18 cellular contexts compared by ENCODE assay signal in genomic region chr22:26670459-26670858, GRCh38. TPM values are rescaled to one million over a fixed set of nuclear protein-coding genes. Genes with fewer than 3 reads are reported as not detected.
DNase-seq lines count a peak whose midpoint lies in the region; ATAC-seq, FAIRE-seq and TF ChIP-seq lines count a peak whose summit lies in the region.
"Had no signal": no experiment of that assay in that cellular context is flagged by ENCODE, and none has a peak within 500 bp of the region (broad histone marks: within the 10 kb centered on the region; RNA-seq: fewer than 3 reads in every experiment).

No MANE protein-coding gene starts in this region.

- no peak for TF ChIP-seq CTCF in GM23338 (conservative IDR thresholded peaks at IDR 0.05; ENCODE audit: low read depth in 2 of 2)

- peaks cover 0 to 2% (median 0%) of the 10 kb centered on the region in 7 donors for H3K9me3 Mint-ChIP-seq in CD4-positive, CD25-positive, alpha-beta regulatory T cell
- H3K9me3 Mint-ChIP-seq in GM23338: no peaks in the 10 kb centered on the region; the same call in 2 of the 3 replicates
- no peaks in the 10 kb centered on the region for H3K9me3 Mint-ChIP-seq in activated T-helper 17 cell treated with anti-CD3 and anti-CD28 coated beads, Interleukin-2, amount 50 U/mL, for 72 hours
- peaks cover 0 to 4% (median 0%) of the 10 kb centered on the region in 11 donors for H3K9me3 Mint-ChIP-seq in naive thymus-derived CD4-positive, alpha-beta T cell

- H3F3A ChIP-seq in GM23338 (replicated peaks; ENCODE audit: low read depth): peaks cover 63% of the 10 kb centered on the region

- H3K9me2 ChIP-seq in GM23338 (ENCODE audit: insufficient read depth): no peaks in the 10 kb centered on the region

- no peaks in the 10 kb centered on the region for H3K9me3 ChIP-seq in CD4-positive, CD25-positive, alpha-beta regulatory T cell (ENCODE audit: control insufficient read depth in 2 of 2, low read length in 2 of 2)
- no peaks in the 10 kb centered on the region for H3K9me3 ChIP-seq in naive thymus-derived CD4-positive, alpha-beta T cell (ENCODE audit: control insufficient read depth in 2 of 3, low read length in 3 of 3)
- H3K9me3 ChIP-seq: BE2C, vagina had no signal

- peaks cover 16 to 80% (median 48%) of the 10 kb centered on the region in 4 donors for H3K4me1 Mint-ChIP-seq in CD4-positive, CD25-positive, alpha-beta regulatory T cell
- peaks cover 65% of the 10 kb centered on the region for H3K4me1 Mint-ChIP-seq in GM23338
- H3K4me1 Mint-ChIP-seq in activated T-helper 17 cell treated with anti-CD3 and anti-CD28 coated beads, Interleukin-2, amount 50 U/mL, for 72 hours: peaks cover 50% of the 10 kb centered on the region
- H3K4me1 Mint-ChIP-seq in naive thymus-derived CD4-positive, alpha-beta T cell: peaks cover 48 to 76% (median 69%) of the 10 kb centered on the region in 7 donors

- no peak overlapping the region for H3K4me3 ChIP-seq in CD4-positive, CD25-positive, alpha-beta regulatory T cell (ENCODE audit: low read depth, low read length)
- no peak overlapping the region for H3K4me3 ChIP-seq in GM23338
- H3K4me3 ChIP-seq in naive thymus-derived CD4-positive, alpha-beta T cell (ENCODE audit: low read length): peak overlapping the region; percentile 63
- H3K4me3 ChIP-seq: vagina had no signal

- peaks cover 2% of the 10 kb centered on the region; the same call in 1 of the 2 replicates for H4K20me1 ChIP-seq in GM23338 (replicated peaks; ENCODE audit: insufficient read depth)

- no peak for ATAC-seq in CD4-positive, CD25-positive, alpha-beta regulatory T cell (ENCODE audit: low read depth in 2 of 2)
- no peak for ATAC-seq in GM23338
- ATAC-seq in activated T-helper 17 cell treated with anti-CD3 and anti-CD28 coated beads, Interleukin-2, amount 50 U/mL, for 72 hours (replicated peaks): no peak
- no peak for ATAC-seq in naive thymus-derived CD4-positive, alpha-beta T cell
- ATAC-seq in GM19324 (IDR thresholded peaks at IDR 0.05; ENCODE audit: low FRiP score, unreplicated experiment): no peak

- no peak for DNase-seq in CD4-positive, CD25-positive, alpha-beta regulatory T cell
- DNase-seq in GM23338 (ENCODE audit: low spot score) (no peak), HTR-8/SVneo (ENCODE audit: insufficient read length, low spot score) (no peak), NCI-H345 (lab: John Stamatoyannopoulos, UW) (no peak)
- DNase-seq in naive thymus-derived CD4-positive, alpha-beta T cell: no peak
- DNase-seq: activated CD4-positive, alpha-beta T cell treated with anti-CD3 and anti-CD28 coated beads, Interleukin-2, amount 50 U/mL, for 48 hours; BE2C; DMS79; GOT3; mammary epithelial cell; NCI-H1105; occipital lobe; Right ventricle myocardium superior; stimulated activated CD4-positive, alpha-beta T cell treated with anti-CD3 and anti-CD28 coated beads, Interleukin-4, amount 100 ng/mL, for 1 hour had no signal

- peaks cover 10% of the 10 kb centered on the region for H3K36me3 Mint-ChIP-seq in CD4-positive, CD25-positive, alpha-beta regulatory T cell
- H3K36me3 Mint-ChIP-seq in GM23338 (ENCODE audit: low read depth): peaks cover 50% of the 10 kb centered on the region
- peaks cover 44% of the 10 kb centered on the region for H3K36me3 Mint-ChIP-seq in activated T-helper 17 cell treated with anti-CD3 and anti-CD28 coated beads, Interleukin-2, amount 50 U/mL, for 72 hours (ENCODE audit: low read depth)
- peaks cover 0 to 37% (median 10%) of the 10 kb centered on the region in 5 donors for H3K36me3 Mint-ChIP-seq in naive thymus-derived CD4-positive, alpha-beta T cell

- CTCF ChIA-PET in naive thymus-derived CD4-positive, alpha-beta T cell (lab: Charles Lee): interaction anchor here (0.6 to 0.7 kb wide), 3 partner anchors 10 to 78 kb away, joined by 3 to 6 read pairs (median 3); no protein-coding TSS in a partner anchor

- peaks cover 9% of the 10 kb centered on the region for H3K36me3 ChIP-seq in CD4-positive, CD25-positive, alpha-beta regulatory T cell (ENCODE audit: control insufficient read depth, insufficient read depth, low read length)
- 0 out of 2 replicates have a peak, but pooled peaks cover 12% of the 10 kb centered on the region for H3K36me3 ChIP-seq in GM23338 (ENCODE audit: insufficient read depth)
- H3K36me3 ChIP-seq in naive thymus-derived CD4-positive, alpha-beta T cell (ENCODE audit: control insufficient read depth in 2 of 3, insufficient read depth in 3 of 3, low read length in 3 of 3): no peaks in the 10 kb centered on the region
- H3K36me3 ChIP-seq: BE2C, vagina had no signal

- peak overlapping the region; percentile 96 to 99 (median 98) for H3K4me3 Mint-ChIP-seq in CD4-positive, CD25-positive, alpha-beta regulatory T cell
- no peak overlapping the region; the same call in 2 of the 3 replicates for H3K4me3 Mint-ChIP-seq in GM23338
- peak overlapping the region; percentile 90 for H3K4me3 Mint-ChIP-seq in activated T-helper 17 cell treated with anti-CD3 and anti-CD28 coated beads, Interleukin-2, amount 50 U/mL, for 72 hours
- H3K4me3 Mint-ChIP-seq in naive thymus-derived CD4-positive, alpha-beta T cell: peak overlapping the region; percentile 56 to 97 (median 94)

- FAIRE-seq in HTR-8/SVneo (lab: Jason Lieb, UNC): no peak

- H3K27ac ChIP-seq in CD4-positive, CD25-positive, alpha-beta regulatory T cell (ENCODE audit: insufficient read depth, low read length, poor library complexity, severe bottlenecking): peak overlapping the region; percentile 98
- H3K27ac ChIP-seq in GM23338 (ENCODE audit: low read depth): no peak overlapping the region
- peak overlapping the region; percentile 93 for H3K27ac ChIP-seq in naive thymus-derived CD4-positive, alpha-beta T cell (ENCODE audit: low read depth, low read length)
- H3K27ac ChIP-seq: vagina had no signal

- POLR2A ChIA-PET in naive thymus-derived CD4-positive, alpha-beta T cell (lab: Charles Lee): interaction anchor here (0.6 to 3.5 kb wide), 4 partner anchors 10 to 159 kb away, joined by 4 to 26 read pairs (median 4); partner anchors contain the start of gene TFIP11

- intact Hi-C loops in naive thymus-derived CD4-positive, alpha-beta T cell (cut with micrococcal nuclease): loop anchor here (5.0 to 10.0 kb wide), 3 partner anchors 308 to 1774 kb away; no protein-coding TSS in a partner anchor

- no peak overlapping the region for H3K4me2 ChIP-seq in GM23338

- H3K27ac Mint-ChIP-seq in CD4-positive, CD25-positive, alpha-beta regulatory T cell: peak overlapping the region; percentile 99
- peak overlapping the region; percentile 79; the same call in 1 of the 2 replicates for H3K27ac Mint-ChIP-seq in GM23338
- peak overlapping the region; percentile 93 for H3K27ac Mint-ChIP-seq in activated T-helper 17 cell treated with anti-CD3 and anti-CD28 coated beads, Interleukin-2, amount 50 U/mL, for 72 hours
- peak overlapping the region; percentile 95 to 100 (median 99) for H3K27ac Mint-ChIP-seq in naive thymus-derived CD4-positive, alpha-beta T cell

- no peak overlapping the region for H2AFZ ChIP-seq in GM23338

- peaks cover 75% of the 10 kb centered on the region for H3K4me1 ChIP-seq in CD4-positive, CD25-positive, alpha-beta regulatory T cell (ENCODE audit: control insufficient read depth, insufficient read depth, low read length, poor library complexity, severe bottlenecking)
- peaks cover 27% of the 10 kb centered on the region for H3K4me1 ChIP-seq in GM23338 (ENCODE audit: insufficient read depth)
- peaks cover 51 to 55% of the 10 kb centered on the region in 2 donors for H3K4me1 ChIP-seq in naive thymus-derived CD4-positive, alpha-beta T cell (ENCODE audit: control insufficient read depth in 2 of 2, insufficient read depth in 2 of 2, low read length in 2 of 2)

- H3K27me3 Mint-ChIP-seq in CD4-positive, CD25-positive, alpha-beta regulatory T cell: no peaks in the 10 kb centered on the region
- H3K27me3 Mint-ChIP-seq in GM23338 (ENCODE audit: insufficient read depth, low read depth, poor library complexity): peaks cover 26% of the 10 kb centered on the region
- H3K27me3 Mint-ChIP-seq in activated T-helper 17 cell treated with anti-CD3 and anti-CD28 coated beads, Interleukin-2, amount 50 U/mL, for 72 hours: no peaks in the 10 kb centered on the region
- peaks cover 0 to 5% (median 0%) of the 10 kb centered on the region in 5 donors for H3K27me3 Mint-ChIP-seq in naive thymus-derived CD4-positive, alpha-beta T cell

- H3K27me3 ChIP-seq in CD4-positive, CD25-positive, alpha-beta regulatory T cell (ENCODE audit: control insufficient read depth, insufficient read depth, low read length): no peaks in the 10 kb centered on the region
- no peaks in the 10 kb centered on the region for H3K27me3 ChIP-seq in GM23338 (ENCODE audit: insufficient read depth)
- H3K27me3 ChIP-seq in naive thymus-derived CD4-positive, alpha-beta T cell (ENCODE audit: control insufficient read depth in 2 of 2, insufficient read depth in 2 of 2, low read length in 2 of 2): no peaks in the 10 kb centered on the region
- H3K27me3 ChIP-seq: BE2C, vagina had no signal

- peaks cover 13% of the 10 kb centered on the region; the same call in 1 of the 2 replicates for H3K79me2 ChIP-seq in GM23338 (replicated peaks; ENCODE audit: insufficient read depth)

RNA-seq across cellular contexts. Expression of gene MIAT, which starts 13.1 kb away (rescaled TPM):
- total RNA-seq in CD4-positive, CD25-positive, alpha-beta regulatory T cell: 305 TPM
- 1 to 10 TPM; 1.4 to 3.1 (median 2.4) TPM for polyA plus RNA-seq in CD4-positive, CD25-positive, alpha-beta regulatory T cell
- 51.4 and 63.6 TPM in 2 replicates for total RNA-seq in GM23338 (2014; rRNA removed; shearing (Covaris generic))
- polyA plus RNA-seq in GM23338 (2016; fragmentation: Nextera tagmentation; extraction: Ambion mirVana): 8.2 and 10.0 TPM in 2 replicates
- total RNA-seq in activated T-helper 17 cell treated with anti-CD3 and anti-CD28 coated beads, Interleukin-2, amount 50 U/mL, for 72 hours: 100 to 1,000 TPM in 1 of 2 donors, 10 to 100 TPM in 1; 81.2 to 166 TPM
- 100 to 1,000 TPM in 1 of 5 experiments, 10 to 100 TPM in 4; 10.5 to 156 (median 48.7) TPM for total RNA-seq in naive thymus-derived CD4-positive, alpha-beta T cell
- under 1 TPM; 0.05 to 0.13 TPM for polyA plus RNA-seq in naive thymus-derived CD4-positive, alpha-beta T cell

RNA-seq across cellular contexts. Expression of gene CRYBA4, which starts 48.7 kb away (rescaled TPM):
- total RNA-seq in CD4-positive, CD25-positive, alpha-beta regulatory T cell: not detected
- polyA plus RNA-seq in CD4-positive, CD25-positive, alpha-beta regulatory T cell: under 1 TPM in 1 of 4 donors, not detected in 3; 0.59 TPM
- total RNA-seq in GM23338 (2014; rRNA removed; shearing (Covaris generic)): 1.7 TPM in 1 of 2 replicates, not detected in the other
- 1.2 and 1.5 TPM in 2 replicates for polyA plus RNA-seq in GM23338 (2016; fragmentation: Nextera tagmentation; extraction: Ambion mirVana)
- 1 to 10 TPM in 1 of 2 donors, not detected in 1; 1.2 TPM for total RNA-seq in activated T-helper 17 cell treated with anti-CD3 and anti-CD28 coated beads, Interleukin-2, amount 50 U/mL, for 72 hours
- total RNA-seq in naive thymus-derived CD4-positive, alpha-beta T cell: not detected
- not detected for polyA plus RNA-seq in naive thymus-derived CD4-positive, alpha-beta T cell
- total RNA-seq: epithelial cell of proximal tubule, mammary epithelial cell, occipital lobe, Right ventricle myocardium superior, vagina had no signal
- polyA plus RNA-seq: mammary epithelial cell had no signal

RNA-seq across cellular contexts. Expression of gene CRYBB1, which starts 52.6 kb away (rescaled TPM):
- not detected for total RNA-seq in CD4-positive, CD25-positive, alpha-beta regulatory T cell
- polyA plus RNA-seq in CD4-positive, CD25-positive, alpha-beta regulatory T cell: not detected
- total RNA-seq in GM23338 (2014; rRNA removed; shearing (Covaris generic)): 1.6 and 2.4 TPM in 2 replicates
- 3.0 and 3.7 TPM in 2 replicates for polyA plus RNA-seq in GM23338 (2016; fragmentation: Nextera tagmentation; extraction: Ambion mirVana)
- not detected for total RNA-seq in activated T-helper 17 cell treated with anti-CD3 and anti-CD28 coated beads, Interleukin-2, amount 50 U/mL, for 72 hours
- not detected for total RNA-seq in naive thymus-derived CD4-positive, alpha-beta T cell
- not detected for polyA plus RNA-seq in naive thymus-derived CD4-positive, alpha-beta T cell
- total RNA-seq: epithelial cell of proximal tubule, mammary epithelial cell, vagina had no signal
- polyA plus RNA-seq: mammary epithelial cell had no signal
